1 cellular context compared by ENCODE assay signal in the genomic region with DNA sequence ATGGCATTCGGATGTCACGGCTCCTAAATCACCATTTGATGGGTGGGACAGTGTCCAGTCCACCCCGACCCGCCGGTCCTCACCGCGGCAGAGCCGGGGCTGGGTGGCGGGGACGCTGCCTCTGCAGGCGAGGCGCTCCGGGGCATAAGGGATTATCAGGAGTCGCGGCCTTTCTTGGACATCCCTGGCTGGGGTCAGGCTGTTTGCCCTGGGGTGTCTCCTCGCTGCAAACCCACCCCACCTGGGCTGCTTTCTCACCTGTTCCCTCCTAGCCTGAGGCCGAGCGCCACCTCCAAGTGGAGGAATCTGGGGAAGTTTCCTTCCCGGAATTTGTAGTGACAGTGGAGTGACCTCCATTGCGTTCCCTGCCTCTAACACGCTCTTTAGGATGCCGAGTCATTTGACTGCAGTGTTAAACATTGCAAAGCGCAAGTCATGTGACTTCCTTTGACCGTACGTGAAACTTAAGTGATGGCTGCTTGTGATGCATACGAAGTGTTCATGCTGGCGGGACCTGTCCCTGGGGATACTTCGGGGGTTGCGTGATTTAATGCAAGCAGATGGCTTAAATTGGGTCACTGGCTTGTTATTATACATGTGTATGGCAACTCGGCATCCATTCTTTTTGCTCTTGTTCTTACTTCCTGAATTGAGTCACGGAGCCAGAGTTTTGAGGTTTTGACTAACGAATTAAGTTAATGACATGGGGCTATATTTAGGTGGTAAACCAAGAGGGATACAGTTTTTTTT.
TF ChIP-seq lines count a peak whose summit lies in the region.

No MANE protein-coding gene starts in this region.

TF ChIP-seq in HepG2, 621 proteins besides CTCF, POLR2A, EP300 and RAD21 (continued from another document and continues in another):
- TF ChIP-seq, protein P1, sequence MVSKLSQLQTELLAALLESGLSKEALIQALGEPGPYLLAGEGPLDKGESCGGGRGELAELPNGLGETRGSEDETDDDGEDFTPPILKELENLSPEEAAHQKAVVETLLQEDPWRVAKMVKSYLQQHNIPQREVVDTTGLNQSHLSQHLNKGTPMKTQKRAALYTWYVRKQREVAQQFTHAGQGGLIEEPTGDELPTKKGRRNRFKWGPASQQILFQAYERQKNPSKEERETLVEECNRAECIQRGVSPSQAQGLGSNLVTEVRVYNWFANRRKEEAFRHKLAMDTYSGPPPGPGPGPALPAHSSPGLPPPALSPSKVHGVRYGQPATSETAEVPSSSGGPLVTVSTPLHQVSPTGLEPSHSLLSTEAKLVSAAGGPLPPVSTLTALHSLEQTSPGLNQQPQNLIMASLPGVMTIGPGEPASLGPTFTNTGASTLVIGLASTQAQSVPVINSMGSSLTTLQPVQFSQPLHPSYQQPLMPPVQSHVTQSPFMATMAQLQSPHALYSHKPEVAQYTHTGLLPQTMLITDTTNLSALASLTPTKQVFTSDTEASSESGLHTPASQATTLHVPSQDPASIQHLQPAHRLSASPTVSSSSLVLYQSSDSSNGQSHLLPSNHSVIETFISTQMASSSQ (IDR thresholded peaks at IDR 0.05; ENCODE audit: low read depth), result no peak
- TF ChIP-seq, protein P1 (CRISPR knock-in tag; IDR thresholded peaks at IDR 0.05; ENCODE audit: borderline replicate concordance), result peak; percentile 53; the same call in 1 of the 2 replicates
- TF ChIP-seq, protein P2, sequence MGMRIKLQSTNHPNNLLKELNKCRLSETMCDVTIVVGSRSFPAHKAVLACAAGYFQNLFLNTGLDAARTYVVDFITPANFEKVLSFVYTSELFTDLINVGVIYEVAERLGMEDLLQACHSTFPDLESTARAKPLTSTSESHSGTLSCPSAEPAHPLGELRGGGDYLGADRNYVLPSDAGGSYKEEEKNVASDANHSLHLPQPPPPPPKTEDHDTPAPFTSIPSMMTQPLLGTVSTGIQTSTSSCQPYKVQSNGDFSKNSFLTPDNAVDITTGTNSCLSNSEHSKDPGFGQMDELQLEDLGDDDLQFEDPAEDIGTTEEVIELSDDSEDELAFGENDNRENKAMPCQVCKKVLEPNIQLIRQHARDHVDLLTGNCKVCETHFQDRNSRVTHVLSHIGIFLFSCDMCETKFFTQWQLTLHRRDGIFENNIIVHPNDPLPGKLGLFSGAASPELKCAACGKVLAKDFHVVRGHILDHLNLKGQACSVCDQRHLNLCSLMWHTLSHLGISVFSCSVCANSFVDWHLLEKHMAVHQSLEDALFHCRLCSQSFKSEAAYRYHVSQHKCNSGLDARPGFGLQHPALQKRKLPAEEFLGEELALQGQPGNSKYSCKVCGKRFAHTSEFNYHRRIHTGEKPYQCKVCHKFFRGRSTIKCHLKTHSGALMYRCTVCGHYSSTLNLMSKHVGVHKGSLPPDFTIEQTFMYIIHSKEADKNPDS (CRISPR knock-in tag; IDR thresholded peaks at IDR 0.05), result no peak
- TF ChIP-seq ZNF720 (CRISPR knock-in tag; IDR thresholded peaks at IDR 0.05) (no peak), ZNF777 (CRISPR knock-in tag; IDR thresholded peaks at IDR 0.05) (0 out of 2 replicates have a peak, but pooled peaks have one; percentile 1), DR1 (CRISPR knock-in tag; IDR thresholded peaks at IDR 0.05) (0 out of 2 replicates have a peak, but pooled peaks have one; percentile 43), XRCC5 (optimal IDR thresholded peaks at IDR 0.05; ENCODE audit: low read length) (no peak), SOX6 (IDR thresholded peaks at IDR 0.05) (no peak), SOX6 (CRISPR knock-in tag; IDR thresholded peaks at IDR 0.05) (peak; percentile 13; the same call in 1 of the 2 replicates), ZNF891 (CRISPR knock-in tag; IDR thresholded peaks at IDR 0.05) (0 out of 2 replicates have a peak, but pooled peaks have one; percentile 39), ZNF850 (CRISPR knock-in tag; conservative IDR thresholded peaks at IDR 0.05) (no peak; the same call in 1 of the 2 replicates), TBL1XR1 (IDR thresholded peaks at IDR 0.05; ENCODE audit: borderline replicate concordance, low read length, partially characterized antibody) (no peak), MAFF (IDR thresholded peaks at IDR 0.05; ENCODE audit: low read depth, low read length) (no peak), KDM5A (IDR thresholded peaks at IDR 0.05; ENCODE audit: borderline replicate concordance, low read length) (peak; percentile 84), BHLHE40 (IDR thresholded peaks at IDR 0.05; ENCODE audit: low read length) (peak; percentile 66), ZNF121 (CRISPR knock-in tag; IDR thresholded peaks at IDR 0.05) (no peak), ZNF235 (CRISPR knock-in tag; IDR thresholded peaks at IDR 0.05; ENCODE audit: borderline replicate concordance) (peak; percentile 73; the same call in 1 of the 2 replicates), MIXL1 (CRISPR knock-in tag; IDR thresholded peaks at IDR 0.05) (no peak), SPEN (CRISPR knock-in tag; IDR thresholded peaks at IDR 0.05; ENCODE audit: low read depth) (no peak), NR1H2 (CRISPR knock-in tag; IDR thresholded peaks at IDR 0.05; ENCODE audit: borderline replicate concordance, low read depth) (no peak), SNAI1 (CRISPR knock-in tag; IDR thresholded peaks at IDR 0.05; ENCODE audit: borderline replicate concordance) (no peak), ZKSCAN5 (CRISPR knock-in tag; IDR thresholded peaks at IDR 0.05) (peak; percentile 18; the same call in 1 of the 2 replicates), ZNF251 (CRISPR knock-in tag; IDR thresholded peaks at IDR 0.05) (0 out of 2 replicates have a peak, but pooled peaks have one; percentile 17), ETV5 (CRISPR knock-in tag; IDR thresholded peaks at IDR 0.05; ENCODE audit: borderline replicate concordance) (peak; percentile 62; the same call in 1 of the 2 replicates), ZNF138 (CRISPR knock-in tag; IDR thresholded peaks at IDR 0.05; ENCODE audit: low read depth) (0 out of 2 replicates have a peak, but pooled peaks have one; percentile 52), FOXP1 (IDR thresholded peaks at IDR 0.05) (no peak), FOXP1 (CRISPR knock-in tag; IDR thresholded peaks at IDR 0.05) (no peak), GTF2F1 (IDR thresholded peaks at IDR 0.05; ENCODE audit: low read length) (0 out of 2 replicates have a peak, but pooled peaks have one; percentile 12), RFXAP (CRISPR knock-in tag; IDR thresholded peaks at IDR 0.05; ENCODE audit: borderline replicate concordance) (0 out of 2 replicates have a peak, but pooled peaks have one; percentile 9), SP2 (CRISPR knock-in tag; IDR thresholded peaks at IDR 0.05) (no peak; the same call in 1 of the 2 replicates), YY1 (IDR thresholded peaks at IDR 0.05; ENCODE audit: insufficient read depth, insufficient replicate concordance, low read depth, low read length) (peak; percentile 63), CBX2 (IDR thresholded peaks at IDR 0.05; ENCODE audit: low read depth, low read length) (no peak), CBX2 (CRISPR knock-in tag; IDR thresholded peaks at IDR 0.05; ENCODE audit: low read depth) (no peak)
- TF ChIP-seq, protein P3, sequence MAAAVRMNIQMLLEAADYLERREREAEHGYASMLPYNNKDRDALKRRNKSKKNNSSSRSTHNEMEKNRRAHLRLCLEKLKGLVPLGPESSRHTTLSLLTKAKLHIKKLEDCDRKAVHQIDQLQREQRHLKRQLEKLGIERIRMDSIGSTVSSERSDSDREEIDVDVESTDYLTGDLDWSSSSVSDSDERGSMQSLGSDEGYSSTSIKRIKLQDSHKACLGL (CRISPR knock-in tag; IDR thresholded peaks at IDR 0.05), result no peak; the same call in 1 of the 2 replicates
- TF ChIP-seq, protein P4, sequence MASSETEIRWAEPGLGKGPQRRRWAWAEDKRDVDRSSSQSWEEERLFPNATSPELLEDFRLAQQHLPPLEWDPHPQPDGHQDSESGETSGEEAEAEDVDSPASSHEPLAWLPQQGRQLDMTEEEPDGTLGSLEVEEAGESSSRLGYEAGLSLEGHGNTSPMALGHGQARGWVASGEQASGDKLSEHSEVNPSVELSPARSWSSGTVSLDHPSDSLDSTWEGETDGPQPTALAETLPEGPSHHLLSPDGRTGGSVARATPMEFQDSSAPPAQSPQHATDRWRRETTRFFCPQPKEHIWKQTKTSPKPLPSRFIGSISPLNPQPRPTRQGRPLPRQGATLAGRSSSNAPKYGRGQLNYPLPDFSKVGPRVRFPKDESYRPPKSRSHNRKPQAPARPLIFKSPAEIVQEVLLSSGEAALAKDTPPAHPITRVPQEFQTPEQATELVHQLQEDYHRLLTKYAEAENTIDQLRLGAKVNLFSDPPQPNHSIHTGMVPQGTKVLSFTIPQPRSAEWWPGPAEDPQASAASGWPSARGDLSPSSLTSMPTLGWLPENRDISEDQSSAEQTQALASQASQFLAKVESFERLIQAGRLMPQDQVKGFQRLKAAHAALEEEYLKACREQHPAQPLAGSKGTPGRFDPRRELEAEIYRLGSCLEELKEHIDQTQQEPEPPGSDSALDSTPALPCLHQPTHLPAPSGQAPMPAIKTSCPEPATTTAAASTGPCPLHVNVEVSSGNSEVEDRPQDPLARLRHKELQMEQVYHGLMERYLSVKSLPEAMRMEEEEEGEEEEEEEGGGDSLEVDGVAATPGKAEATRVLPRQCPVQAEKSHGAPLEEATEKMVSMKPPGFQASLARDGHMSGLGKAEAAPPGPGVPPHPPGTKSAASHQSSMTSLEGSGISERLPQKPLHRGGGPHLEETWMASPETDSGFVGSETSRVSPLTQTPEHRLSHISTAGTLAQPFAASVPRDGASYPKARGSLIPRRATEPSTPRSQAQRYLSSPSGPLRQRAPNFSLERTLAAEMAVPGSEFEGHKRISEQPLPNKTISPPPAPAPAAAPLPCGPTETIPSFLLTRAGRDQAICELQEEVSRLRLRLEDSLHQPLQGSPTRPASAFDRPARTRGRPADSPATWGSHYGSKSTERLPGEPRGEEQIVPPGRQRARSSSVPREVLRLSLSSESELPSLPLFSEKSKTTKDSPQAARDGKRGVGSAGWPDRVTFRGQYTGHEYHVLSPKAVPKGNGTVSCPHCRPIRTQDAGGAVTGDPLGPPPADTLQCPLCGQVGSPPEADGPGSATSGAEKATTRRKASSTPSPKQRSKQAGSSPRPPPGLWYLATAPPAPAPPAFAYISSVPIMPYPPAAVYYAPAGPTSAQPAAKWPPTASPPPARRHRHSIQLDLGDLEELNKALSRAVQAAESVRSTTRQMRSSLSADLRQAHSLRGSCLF (CRISPR knock-in tag; IDR thresholded peaks at IDR 0.05; ENCODE audit: borderline replicate concordance), result no peak
- TF ChIP-seq, protein P5, sequence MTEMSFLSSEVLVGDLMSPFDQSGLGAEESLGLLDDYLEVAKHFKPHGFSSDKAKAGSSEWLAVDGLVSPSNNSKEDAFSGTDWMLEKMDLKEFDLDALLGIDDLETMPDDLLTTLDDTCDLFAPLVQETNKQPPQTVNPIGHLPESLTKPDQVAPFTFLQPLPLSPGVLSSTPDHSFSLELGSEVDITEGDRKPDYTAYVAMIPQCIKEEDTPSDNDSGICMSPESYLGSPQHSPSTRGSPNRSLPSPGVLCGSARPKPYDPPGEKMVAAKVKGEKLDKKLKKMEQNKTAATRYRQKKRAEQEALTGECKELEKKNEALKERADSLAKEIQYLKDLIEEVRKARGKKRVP (CRISPR knock-in tag; IDR thresholded peaks at IDR 0.05), result peak in 1 of 2 experiments; percentile 58; a peak in 1 of 4 replicates
- TF ChIP-seq, protein P6, sequence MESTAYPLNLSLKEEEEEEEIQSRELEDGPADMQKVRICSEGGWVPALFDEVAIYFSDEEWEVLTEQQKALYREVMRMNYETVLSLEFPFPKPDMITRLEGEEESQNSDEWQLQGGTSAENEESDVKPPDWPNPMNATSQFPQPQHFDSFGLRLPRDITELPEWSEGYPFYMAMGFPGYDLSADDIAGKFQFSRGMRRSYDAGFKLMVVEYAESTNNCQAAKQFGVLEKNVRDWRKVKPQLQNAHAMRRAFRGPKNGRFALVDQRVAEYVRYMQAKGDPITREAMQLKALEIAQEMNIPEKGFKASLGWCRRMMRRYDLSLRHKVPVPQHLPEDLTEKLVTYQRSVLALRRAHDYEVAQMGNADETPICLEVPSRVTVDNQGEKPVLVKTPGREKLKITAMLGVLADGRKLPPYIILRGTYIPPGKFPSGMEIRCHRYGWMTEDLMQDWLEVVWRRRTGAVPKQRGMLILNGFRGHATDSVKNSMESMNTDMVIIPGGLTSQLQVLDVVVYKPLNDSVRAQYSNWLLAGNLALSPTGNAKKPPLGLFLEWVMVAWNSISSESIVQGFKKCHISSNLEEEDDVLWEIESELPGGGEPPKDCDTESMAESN (CRISPR knock-in tag; conservative IDR thresholded peaks at IDR 0.05), result 0 out of 2 replicates have a peak, but pooled peaks have one; percentile 20
- TF ChIP-seq, protein P7, sequence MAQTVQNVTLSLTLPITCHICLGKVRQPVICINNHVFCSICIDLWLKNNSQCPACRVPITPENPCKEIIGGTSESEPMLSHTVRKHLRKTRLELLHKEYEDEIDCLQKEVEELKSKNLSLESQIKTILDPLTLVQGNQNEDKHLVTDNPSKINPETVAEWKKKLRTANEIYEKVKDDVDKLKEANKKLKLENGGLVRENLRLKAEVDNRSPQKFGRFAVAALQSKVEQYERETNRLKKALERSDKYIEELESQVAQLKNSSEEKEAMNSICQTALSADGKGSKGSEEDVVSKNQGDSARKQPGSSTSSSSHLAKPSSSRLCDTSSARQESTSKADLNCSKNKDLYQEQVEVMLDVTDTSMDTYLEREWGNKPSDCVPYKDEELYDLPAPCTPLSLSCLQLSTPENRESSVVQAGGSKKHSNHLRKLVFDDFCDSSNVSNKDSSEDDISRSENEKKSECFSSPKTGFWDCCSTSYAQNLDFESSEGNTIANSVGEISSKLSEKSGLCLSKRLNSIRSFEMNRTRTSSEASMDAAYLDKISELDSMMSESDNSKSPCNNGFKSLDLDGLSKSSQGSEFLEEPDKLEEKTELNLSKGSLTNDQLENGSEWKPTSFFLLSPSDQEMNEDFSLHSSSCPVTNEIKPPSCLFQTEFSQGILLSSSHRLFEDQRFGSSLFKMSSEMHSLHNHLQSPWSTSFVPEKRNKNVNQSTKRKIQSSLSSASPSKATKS (CRISPR knock-in tag; IDR thresholded peaks at IDR 0.05), result 0 out of 2 replicates have a peak, but pooled peaks have one; percentile 4
- TF ChIP-seq, protein P8, sequence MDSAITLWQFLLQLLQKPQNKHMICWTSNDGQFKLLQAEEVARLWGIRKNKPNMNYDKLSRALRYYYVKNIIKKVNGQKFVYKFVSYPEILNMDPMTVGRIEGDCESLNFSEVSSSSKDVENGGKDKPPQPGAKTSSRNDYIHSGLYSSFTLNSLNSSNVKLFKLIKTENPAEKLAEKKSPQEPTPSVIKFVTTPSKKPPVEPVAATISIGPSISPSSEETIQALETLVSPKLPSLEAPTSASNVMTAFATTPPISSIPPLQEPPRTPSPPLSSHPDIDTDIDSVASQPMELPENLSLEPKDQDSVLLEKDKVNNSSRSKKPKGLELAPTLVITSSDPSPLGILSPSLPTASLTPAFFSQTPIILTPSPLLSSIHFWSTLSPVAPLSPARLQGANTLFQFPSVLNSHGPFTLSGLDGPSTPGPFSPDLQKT (CRISPR knock-in tag; IDR thresholded peaks at IDR 0.05; ENCODE audit: borderline replicate concordance), result no peak
